15 cellular contexts compared by ENCODE assay signal in genomic region chr6:73180076-73180717, GRCh38. TPM values are rescaled to one million over a fixed set of nuclear protein-coding genes. Genes with fewer than 3 reads are reported as not detected.
A peak's percentile ranks its signal among the peaks of the same experiment; 100 is the strongest.
DNase-seq lines count a peak whose midpoint lies in the region; ATAC-seq, FAIRE-seq and TF ChIP-seq lines count a peak whose summit lies in the region.
"Had no signal": no experiment of that assay in that cellular context is flagged by ENCODE, and none has a peak within 500 bp of the region (broad histone marks: within the 10 kb centered on the region; RNA-seq: fewer than 3 reads in every experiment).

No MANE protein-coding gene starts in this region.

- H3K4me3 ChIP-seq in AG10803 (ENCODE audit: low read length) = peak overlapping the region; percentile 55
- H3K4me3 ChIP-seq in WERI-Rb-1 (ENCODE audit: low read depth, low read length) = no peak overlapping the region
- H3K4me3 ChIP-seq in keratinocyte (ENCODE audit: control insufficient read depth in 2 of 3, extremely low read depth in 1 of 3, insufficient read depth in 2 of 3, low read depth in 1 of 3, low read length in 3 of 3) = peak overlapping the region in 1 of 3 experiments; percentile 50
- H3K4me3 ChIP-seq: neural progenitor cell had no signal

- H3K27me3 ChIP-seq in WERI-Rb-1 (ENCODE audit: insufficient read depth, low read depth, severe bottlenecking) (no peaks in the 10 kb centered on the region), keratinocyte (ENCODE audit: control insufficient read depth, extremely low read depth, insufficient read depth, low read length) (no peaks in the 10 kb centered on the region)
- H3K27me3 ChIP-seq: neural progenitor cell had no signal

- DNase-seq in AG10803 (ENCODE audit: low read depth) (peak; percentile 29), HS-5 (ENCODE audit: low read depth) (peak; percentile 46), WERI-Rb-1 (no peak), keratinocyte (ENCODE audit: low read depth, low spot score) (no peak), progenitor cell of endocrine pancreas (ENCODE audit: low spot score, unreplicated experiment) (no peak)
- DNase-seq in activated CD4-positive, alpha-beta memory T cell treated with anti-CD3 and anti-CD28 coated beads, Interleukin-2, amount 10 ng/mL, durations not matched to agents 7 days and 5 days = no peak
- DNase-seq: activated naive CD4-positive, alpha-beta T cell treated with anti-CD3 and anti-CD28 coated beads, Interleukin-2, amount 50 U/mL, for 16 hours had no signal

- H3K9me3 Mint-ChIP-seq in activated CD4-positive, alpha-beta memory T cell treated with anti-CD3 and anti-CD28 coated beads, Interleukin-2, amount 10 ng/mL, durations not matched to agents 7 days and 5 days = no peaks in the 10 kb centered on the region
- no peaks in the 10 kb centered on the region for H3K9me3 Mint-ChIP-seq in progenitor cell of endocrine pancreas (ENCODE audit: low read depth)
- H3K9me3 Mint-ChIP-seq: dendritic cell treated with granulocyte-macrophage colony-stimulating factor and Interleukin-4, amounts not matched to agents 40 ng/mL and 50 ng/mL, for 4 days; neural progenitor cell had no signal

- peaks cover 3% of the 10 kb centered on the region for H3K4me1 Mint-ChIP-seq in activated CD4-positive, alpha-beta memory T cell treated with anti-CD3 and anti-CD28 coated beads, Interleukin-2, amount 10 ng/mL, durations not matched to agents 7 days and 5 days
- H3K4me1 Mint-ChIP-seq in progenitor cell of endocrine pancreas (ENCODE audit: low read depth) = no peaks in the 10 kb centered on the region

- dilution Hi-C loops in keratinocyte (cut with MboI; ENCODE audit: extremely low pct_ligation_motif_present, low sequenced_read_pairs) = no loop called here

- H3K27me3 Mint-ChIP-seq in activated CD4-positive, alpha-beta memory T cell treated with anti-CD3 and anti-CD28 coated beads, Interleukin-2, amount 10 ng/mL, durations not matched to agents 7 days and 5 days = no peaks in the 10 kb centered on the region
- H3K27me3 Mint-ChIP-seq in progenitor cell of endocrine pancreas = peaks cover 13% of the 10 kb centered on the region
- H3K27me3 Mint-ChIP-seq: dendritic cell treated with granulocyte-macrophage colony-stimulating factor and Interleukin-4, amounts not matched to agents 40 ng/mL and 50 ng/mL, for 4 days had no signal

- H3K9me1 ChIP-seq in keratinocyte (ENCODE audit: control insufficient read depth, extremely low read depth, insufficient read depth, low read length) = peaks cover 5% of the 10 kb centered on the region

- H3K4me2 ChIP-seq in keratinocyte (ENCODE audit: control insufficient read depth, extremely low read depth, insufficient read depth, low read depth, low read length) = peak overlapping the region; percentile 68
- H3K4me2 ChIP-seq: neural progenitor cell had no signal

- peaks cover 10% of the 10 kb centered on the region for H3K4me1 ChIP-seq in keratinocyte (ENCODE audit: control insufficient read depth, extremely low read depth, insufficient read depth, low read length)
- H3K4me1 ChIP-seq: neural progenitor cell had no signal

- POLR2A ChIA-PET in activated CD4-positive, alpha-beta memory T cell treated with anti-CD3 and anti-CD28 coated beads, Interleukin-2, amount 10 ng/mL, durations not matched to agents 7 days and 5 days (lab: Charles Lee) = no interaction called here

- no peak overlapping the region for H3K27ac Mint-ChIP-seq in activated CD4-positive, alpha-beta memory T cell treated with anti-CD3 and anti-CD28 coated beads, Interleukin-2, amount 10 ng/mL, durations not matched to agents 7 days and 5 days
- no peak overlapping the region for H3K27ac Mint-ChIP-seq in progenitor cell of endocrine pancreas
- H3K27ac Mint-ChIP-seq: activated CD8-positive, alpha-beta T cell treated with anti-CD3 and anti-CD28 coated beads, Interleukin-2, amount 10 ng/mL, durations not matched to agents 7 days and 5 days; dendritic cell treated with granulocyte-macrophage colony-stimulating factor and Interleukin-4, amounts not matched to agents 40 ng/mL and 50 ng/mL, for 4 days had no signal

- no peaks in the 10 kb centered on the region for H3K9me3 ChIP-seq in WERI-Rb-1 (ENCODE audit: severe bottlenecking)
- no peaks in the 10 kb centered on the region for H3K9me3 ChIP-seq in keratinocyte (ENCODE audit: control insufficient read depth, low read depth, low read length)

- H3K27ac ChIP-seq in WERI-Rb-1 (peak overlapping the region; percentile 55), keratinocyte (ENCODE audit: control insufficient read depth, insufficient read depth, low read length) (no peak overlapping the region)
- H3K27ac ChIP-seq: neural progenitor cell had no signal

- H2AFZ ChIP-seq in keratinocyte (ENCODE audit: control insufficient read depth, low read length) = no peak overlapping the region
- H2AFZ ChIP-seq: neural progenitor cell had no signal

- no peaks in the 10 kb centered on the region for H3K79me2 ChIP-seq in keratinocyte (ENCODE audit: control insufficient read depth, insufficient read depth, low read length)

- CTCF ChIA-PET in activated CD4-positive, alpha-beta memory T cell treated with anti-CD3 and anti-CD28 coated beads, Interleukin-2, amount 10 ng/mL, durations not matched to agents 7 days and 5 days (lab: Charles Lee) = interaction anchor here (0.5 to 1.3 kb wide), 2 partner anchors 21 to 146 kb away, joined by 3 to 5 read pairs; no protein-coding TSS in a partner anchor

- H3K4me3 Mint-ChIP-seq in activated CD4-positive, alpha-beta memory T cell treated with anti-CD3 and anti-CD28 coated beads, Interleukin-2, amount 10 ng/mL, durations not matched to agents 7 days and 5 days = no peak overlapping the region
- H3K4me3 Mint-ChIP-seq in progenitor cell of endocrine pancreas (ENCODE audit: low read depth) = no peak overlapping the region
- H3K4me3 Mint-ChIP-seq: activated CD8-positive, alpha-beta T cell treated with anti-CD3 and anti-CD28 coated beads, Interleukin-2, amount 10 ng/mL, durations not matched to agents 7 days and 5 days; dendritic cell treated with granulocyte-macrophage colony-stimulating factor and Interleukin-4, amounts not matched to agents 40 ng/mL and 50 ng/mL, for 4 days had no signal

- ATAC-seq in GM19452 (IDR thresholded peaks at IDR 0.05; ENCODE audit: unreplicated experiment) (no peak), HG02938 (IDR thresholded peaks at IDR 0.05; ENCODE audit: unreplicated experiment) (no peak)

- no peaks in the 10 kb centered on the region for H4K20me1 ChIP-seq in keratinocyte (ENCODE audit: control insufficient read depth, extremely low read depth, insufficient read depth, low read length)

- H3K36me3 Mint-ChIP-seq in activated CD4-positive, alpha-beta memory T cell treated with anti-CD3 and anti-CD28 coated beads, Interleukin-2, amount 10 ng/mL, durations not matched to agents 7 days and 5 days (ENCODE audit: low read depth) = no peaks in the 10 kb centered on the region
- H3K36me3 Mint-ChIP-seq in progenitor cell of endocrine pancreas (ENCODE audit: insufficient read depth) = no peaks in the 10 kb centered on the region
- H3K36me3 Mint-ChIP-seq: neural progenitor cell had no signal

- no peak overlapping the region for H3K9ac ChIP-seq in keratinocyte (ENCODE audit: control insufficient read depth, extremely low read depth, insufficient read depth, low read length)
- H3K9ac ChIP-seq: neural progenitor cell had no signal

- peak; percentile 29 for FAIRE-seq in keratinocyte (lab: Jason Lieb, UNC)

- H3K36me3 ChIP-seq in WERI-Rb-1 (no peaks in the 10 kb centered on the region), keratinocyte (ENCODE audit: control insufficient read depth in 2 of 2, extremely low read depth in 1 of 2, insufficient read depth in 2 of 2, low read length in 2 of 2) (no peaks in the 10 kb centered on the region)
- H3K36me3 ChIP-seq: neural progenitor cell had no signal

- TF ChIP-seq CTCF in AG10803 (conservative IDR thresholded peaks at IDR 0.05; ENCODE audit: low read length) (no peak), WERI-Rb-1 (IDR thresholded peaks at IDR 0.05; ENCODE audit: low read depth, low read length) (no peak), keratinocyte (optimal IDR thresholded peaks at IDR 0.05 in 1 of 3, IDR thresholded peaks at IDR 0.05 in 1 of 3, conservative IDR thresholded peaks at IDR 0.05 in 1 of 3; ENCODE audit: extremely low read depth in 1 of 3, insufficient read depth in 2 of 3, low read length in 3 of 3) (no peak), progenitor cell of endocrine pancreas (IDR thresholded peaks at IDR 0.05; ENCODE audit: unreplicated experiment) (no peak)

RNA-seq across cellular contexts. Expression of gene KHDC1L, which starts 45.1 kb away (rescaled TPM):
- polyA plus RNA-seq in keratinocyte = 0.10 TPM in 1 of 3 replicates, not detected in the others
- not detected for polyA plus RNA-seq in keratinocyte (2011; ENCODE audit: low read depth)
- 0.19 TPM in 1 of 2 replicates, not detected in the other for polyA plus RNA-seq in keratinocyte (2011; cell fraction: cytosol; rRNA removed)
- not detected in 2 replicates for polyA plus RNA-seq in keratinocyte (2011; cell fraction: nucleus; rRNA removed)
- not detected in 2 replicates for polyA plus RNA-seq in keratinocyte (2012; ENCODE audit: low replicate concordance)
- polyA minus RNA-seq in keratinocyte = not detected in 3 replicates
- not detected for polyA minus RNA-seq in keratinocyte (2011; cell fraction: cytosol; rRNA and poly(A)+ RNA removed)
- not detected in 2 replicates for polyA minus RNA-seq in keratinocyte (2011; cell fraction: nucleus; rRNA and poly(A)+ RNA removed)
- total RNA-seq in activated CD4-positive, alpha-beta memory T cell treated with anti-CD3 and anti-CD28 coated beads, Interleukin-2, amount 10 ng/mL, durations not matched to agents 7 days and 5 days = under 1 TPM in 1 of 2 experiments, not detected in 1; 0.58 TPM
- not detected in 2 replicates for total RNA-seq in progenitor cell of endocrine pancreas
- total RNA-seq: activated CD8-positive, alpha-beta T cell treated with anti-CD3 and anti-CD28 coated beads, Interleukin-2, amount 10 ng/mL, durations not matched to agents 7 days and 5 days; glomerular endothelial cell; left lobe of liver had no signal
- polyA plus RNA-seq: BJ had no signal

Comparison
In these comparisons a context has a peak if more than half of its experiments do, and no peak if none do; other contexts are left out.
1. DNase-seq: peak in AG10803 (single experiment) and HS-5 (single experiment); none in WERI-Rb-1 (single experiment), keratinocyte (single experiment), activated CD4-positive, alpha-beta memory T cell treated with anti-CD3 and anti-CD28 coated beads, Interleukin-2, amount 10 ng/mL, durations not matched to agents 7 days and 5 days (single experiment) and progenitor cell of endocrine pancreas (single experiment).